1 cellular context compared by ENCODE assay signal in the genomic region with DNA sequence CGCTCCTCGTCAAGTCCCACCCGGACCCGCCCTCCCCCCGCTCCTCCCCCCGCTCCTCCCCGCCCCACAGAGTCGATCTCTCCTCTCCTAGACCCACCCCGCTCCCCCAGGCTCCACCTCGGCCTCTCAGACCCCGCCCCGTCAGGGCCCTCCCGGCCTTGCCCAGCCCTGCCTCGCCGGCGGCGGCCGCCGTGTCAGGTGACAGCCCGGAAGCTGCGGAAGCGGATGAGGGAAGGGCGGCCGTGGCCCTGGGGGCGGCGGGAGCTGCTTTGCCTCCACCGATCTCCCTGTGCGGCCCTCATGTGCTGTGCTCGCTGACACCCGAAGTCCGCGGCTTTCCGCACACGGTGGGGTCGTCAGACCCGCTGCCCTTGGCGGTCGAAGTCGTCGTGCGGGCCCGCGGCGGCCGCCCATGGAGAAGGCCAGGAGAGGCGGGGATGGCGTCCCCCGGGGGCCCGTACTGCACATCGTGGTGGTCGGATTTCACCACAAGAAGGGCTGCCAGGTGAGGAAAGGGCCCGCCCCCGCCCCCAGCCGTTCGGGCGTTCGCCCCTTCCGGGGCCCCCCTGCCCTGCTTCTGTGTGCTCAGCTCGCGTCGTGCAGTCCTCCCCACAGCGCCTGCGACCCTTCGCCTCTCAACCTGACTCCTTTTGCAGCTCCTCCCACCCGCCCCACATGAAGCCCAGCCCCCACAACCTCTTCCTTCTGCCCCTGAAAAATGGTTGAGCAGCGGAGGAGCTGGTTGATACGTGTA.
A peak's percentile ranks its signal among the peaks of the same experiment; 100 is the strongest.
TF ChIP-seq lines count a peak whose summit lies in the region.

TSS of gene AVL9 (plus strand) at position 192 of the 754 bp plus-strand sequence. CDS start at position 413, 221 bp downstream.

TF ChIP-seq in H1, 55 proteins besides CTCF, POLR2A, EP300 and RAD21:
- TF ChIP-seq USF2 (IDR thresholded peaks at IDR 0.05; ENCODE audit: low read length) (peak; percentile 58), CTBP2 (IDR thresholded peaks at IDR 0.05; ENCODE audit: borderline replicate concordance, insufficient read depth, insufficient read length, low read length) (peak; percentile 44), KDM4A (IDR thresholded peaks at IDR 0.05; ENCODE audit: low read depth, low read length, severe bottlenecking) (peak; percentile 64), BCL11A (IDR thresholded peaks at IDR 0.05; ENCODE audit: low read depth in 2 of 2, low read length in 2 of 2) (no peak), SP1 (IDR thresholded peaks at IDR 0.05; ENCODE audit: low read depth, low read length) (no peak), MAX (IDR thresholded peaks at IDR 0.05) (peak; percentile 68), NRF1 (IDR thresholded peaks at IDR 0.05; ENCODE audit: low read depth, low read length) (no peak), ASH2L (IDR thresholded peaks at IDR 0.05; ENCODE audit: low read length) (peak; percentile 92), RBBP5 (IDR thresholded peaks at IDR 0.05; ENCODE audit: borderline replicate concordance, low read depth, low read length) (peak; percentile 97), KDM5A (IDR thresholded peaks at IDR 0.05; ENCODE audit: low read length) (peak; percentile 27; the same call in 1 of the 2 replicates), SIN3A (conservative IDR thresholded peaks at IDR 0.05 in 1 of 2, IDR thresholded peaks at IDR 0.05 in 1 of 2; ENCODE audit: low read depth in 1 of 2, low read length in 2 of 2) (0 out of 4 replicates have a peak, but pooled peaks of 1 of the 2 experiments have one; percentile 23), TCF12 (IDR thresholded peaks at IDR 0.05; ENCODE audit: low read depth, low read length) (no peak), BRCA1 (IDR thresholded peaks at IDR 0.05; ENCODE audit: low read depth, low read length) (no peak), SP2 (IDR thresholded peaks at IDR 0.05; ENCODE audit: low read length) (no peak), BACH1 (IDR thresholded peaks at IDR 0.05; ENCODE audit: low read length) (no peak), CHD7 (IDR thresholded peaks at IDR 0.05; ENCODE audit: insufficient replicate concordance, low read length) (no peak), ATF3 (IDR thresholded peaks at IDR 0.05; ENCODE audit: insufficient read depth, low read depth, low read length) (no peak), EGR1 (IDR thresholded peaks at IDR 0.05; ENCODE audit: borderline replicate concordance, low read depth, low read length) (0 out of 2 replicates have a peak, but pooled peaks have one; percentile 4), PHF8 (conservative IDR thresholded peaks at IDR 0.05; ENCODE audit: low read depth, low read length) (peak; percentile 92), TBP (IDR thresholded peaks at IDR 0.05; ENCODE audit: low read depth, low read length) (no peak), YY1 (IDR thresholded peaks at IDR 0.05; ENCODE audit: low read depth, low read length) (peak; percentile 46), POLR2AphosphoS5 (IDR thresholded peaks at IDR 0.05; ENCODE audit: low read depth, low read length) (peak; percentile 96), TAF1 (IDR thresholded peaks at IDR 0.05; ENCODE audit: low read depth, low read length) (peak; percentile 79; the same call in 1 of the 2 replicates)
- TF ChIP-seq, protein P1, sequence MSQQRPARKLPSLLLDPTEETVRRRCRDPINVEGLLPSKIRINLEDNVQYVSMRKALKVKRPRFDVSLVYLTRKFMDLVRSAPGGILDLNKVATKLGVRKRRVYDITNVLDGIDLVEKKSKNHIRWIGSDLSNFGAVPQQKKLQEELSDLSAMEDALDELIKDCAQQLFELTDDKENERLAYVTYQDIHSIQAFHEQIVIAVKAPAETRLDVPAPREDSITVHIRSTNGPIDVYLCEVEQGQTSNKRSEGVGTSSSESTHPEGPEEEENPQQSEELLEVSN (IDR thresholded peaks at IDR 0.05): peak; percentile 78
TF ChIP-seq in H1: peak in this region for 14.
